20 cellular contexts compared by ENCODE assay signal in the genomic region with DNA sequence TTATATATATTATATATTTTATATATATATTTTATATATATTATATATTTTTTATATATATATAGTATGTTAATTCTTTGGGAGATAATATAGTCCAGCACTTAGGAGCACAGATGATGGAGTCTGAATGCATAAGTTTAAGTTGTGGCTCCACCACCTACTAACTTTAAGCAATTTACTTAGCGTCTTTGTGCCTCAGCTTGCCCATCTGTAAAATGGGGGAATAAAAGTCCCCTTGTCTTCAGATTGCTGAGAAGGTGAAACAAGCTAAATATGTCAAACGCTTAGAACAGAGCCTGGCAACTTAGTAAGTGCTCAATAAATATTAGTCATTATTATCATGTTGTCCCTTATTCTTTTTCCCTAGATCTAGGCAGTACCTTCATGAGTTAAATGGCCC. TPM values are rescaled to one million over a fixed set of nuclear protein-coding genes. Genes with fewer than 3 reads are reported as not detected.
"Had no signal": no experiment of that assay in that cellular context is flagged by ENCODE, and none has a peak within 500 bp of the region (broad histone marks: within the 10 kb centered on the region; RNA-seq: fewer than 3 reads in every experiment).

No MANE protein-coding gene starts in this region.

- H3K27ac Mint-ChIP-seq: endodermal cell; naive thymus-derived CD8-positive, alpha-beta T cell had no signal

- DNase-seq: colonic mucosa; dermis blood vessel endothelial cell; effector CD4-positive, alpha-beta T cell; endodermal cell; foreskin melanocyte; kidney; left colon; mammary epithelial cell; naive thymus-derived CD8-positive, alpha-beta T cell; small intestine; stimulated activated CD4-positive, alpha-beta T cell treated with anti-CD3 and anti-CD28 coated beads, Interleukin-12 subunit alpha, Interleukin-12 subunit beta, amount 100 ng/mL, for 4 hours; stimulated activated naive CD4-positive, alpha-beta T cell; stomach; thyroid gland; upper lobe of right lung had no signal

- ATAC-seq: left colon; naive thymus-derived CD8-positive, alpha-beta T cell; upper lobe of right lung had no signal

- H3K36me3 ChIP-seq: colonic mucosa, thyroid gland, upper lobe of right lung, vagina had no signal

- H3K4me1 ChIP-seq: colonic mucosa, stomach, thyroid gland, upper lobe of right lung, vagina had no signal

- H3K79me2 ChIP-seq: hepatocyte had no signal

- H3K9me3 Mint-ChIP-seq: endodermal cell; naive thymus-derived CD8-positive, alpha-beta T cell had no signal

- H3K4me1 Mint-ChIP-seq: naive thymus-derived CD8-positive, alpha-beta T cell had no signal

- H3K4me3 ChIP-seq: colonic mucosa, hepatocyte, stomach, thyroid gland, upper lobe of right lung, vagina had no signal

- H3K27ac ChIP-seq: colonic mucosa, hepatocyte, stomach, thyroid gland, upper lobe of right lung, vagina had no signal

- H3K36me3 Mint-ChIP-seq: naive thymus-derived CD8-positive, alpha-beta T cell had no signal

- H3K4me2 ChIP-seq: hepatocyte had no signal

- H3K27me3 ChIP-seq: colonic mucosa, thyroid gland, upper lobe of right lung, vagina had no signal

- H2AFZ ChIP-seq: hepatocyte had no signal

- H3K9me3 ChIP-seq: colonic mucosa, stomach, thyroid gland, upper lobe of right lung, vagina had no signal

- H3K4me3 Mint-ChIP-seq: endodermal cell; naive thymus-derived CD8-positive, alpha-beta T cell had no signal

RNA-seq across cellular contexts. Expression of a gene that starts 27.5 kb away (rescaled TPM):
- total RNA-seq: endothelial cell of umbilical vein, mammary epithelial cell, osteocyte, pulmonary artery endothelial cell had no signal
- polyA plus RNA-seq: endothelial cell of umbilical vein had no signal

RNA-seq across cellular contexts. Expression of a gene that starts 55.0 kb away (rescaled TPM):
- total RNA-seq: mammary epithelial cell, osteocyte had no signal
